ENCODE assay signal across 8 cellular contexts in genomic region chr3:14925729-14926591, GRCh38. TPM values are rescaled to one million over a fixed set of nuclear protein-coding genes. Genes with fewer than 3 reads are reported as not detected.
A peak's percentile ranks its signal among the peaks of the same experiment; 100 is the strongest.
DNase-seq lines count a peak whose midpoint lies in the region; ATAC-seq and TF ChIP-seq lines count a peak whose summit lies in the region.

No MANE protein-coding gene starts in this region.

- intact Hi-C loops in breast epithelium (cut with DNase I; ENCODE audit: low total_unique reads) = no loop called here

- no peak for TF ChIP-seq EP300 in upper lobe of left lung (IDR thresholded peaks at IDR 0.05)

- WGBS in upper lobe of left lung, 2 donors = 70 to 76% methylated on average over 8 to 9 of the region's 9 CpGs

- DNase-seq in DMS 273 (lab: John Stamatoyannopoulos, UW; ENCODE audit: unreplicated experiment) (peak; percentile 81), HCEC 1CT (peak; percentile 57), NCI-H82 (lab: John Stamatoyannopoulos, UW) (peak; percentile 81), breast epithelium (ENCODE audit: low spot score in 2 of 2) (no peak), kidney tubule cell (ENCODE audit: low spot score) (peak; percentile 65), upper lobe of left lung (no peak)

- no peaks in the 10 kb centered on the region for H3K27me3 ChIP-seq in breast epithelium
- no peaks in the 10 kb centered on the region for H3K27me3 ChIP-seq in upper lobe of left lung

- ATAC-seq in upper lobe of left lung (ENCODE audit: low FRiP score in 2 of 2) (peak; percentile 44 to 52), HG02623 (IDR thresholded peaks at IDR 0.05; ENCODE audit: unreplicated experiment) (no peak), GM19023 (IDR thresholded peaks at IDR 0.05; ENCODE audit: unreplicated experiment) (no peak)

- H3K9me3 ChIP-seq in breast epithelium (no peaks in the 10 kb centered on the region), upper lobe of left lung (no peaks in the 10 kb centered on the region)

- TF ChIP-seq POLR2A in breast epithelium (IDR thresholded peaks at IDR 0.05) (no peak), upper lobe of left lung (IDR thresholded peaks at IDR 0.05) (no peak)

- H3K4me1 ChIP-seq in breast epithelium = peaks cover 0 to 6% of the 10 kb centered on the region in 2 donors
- peaks cover 3 to 7% (median 5%) of the 10 kb centered on the region in 4 donors for H3K4me1 ChIP-seq in upper lobe of left lung

- H3K36me3 ChIP-seq in breast epithelium (no peaks in the 10 kb centered on the region), upper lobe of left lung (peaks cover 0 to 54% (median 10%) of the 10 kb centered on the region in 4 donors)

- TF ChIP-seq CTCF in breast epithelium (IDR thresholded peaks at IDR 0.05) (peak; percentile 4 to 60 (median 53)), upper lobe of left lung (IDR thresholded peaks at IDR 0.05) (peak; percentile 24 to 66 (median 58))

- H3K4me3 ChIP-seq in breast epithelium = no peak overlapping the region
- H3K4me3 ChIP-seq in upper lobe of left lung = no peak overlapping the region

- H3K27ac ChIP-seq in breast epithelium = no peak overlapping the region
- no peak overlapping the region for H3K27ac ChIP-seq in upper lobe of left lung

RNA-seq across cellular contexts. Expression of gene NR2C2, which starts 21.4 kb away (rescaled TPM):
- total RNA-seq in breast epithelium (10 to 100 TPM; 41.9 to 71.0 (median 52.8) TPM), upper lobe of left lung (10 to 100 TPM; 24.9 to 54.0 (median 46.6) TPM)

Comparison
In these comparisons a context has a peak if more than half of its experiments do, and no peak if none do; other contexts are left out.
1. DNase-seq: peak in DMS 273 (single experiment), HCEC 1CT (single experiment), NCI-H82 (single experiment) and kidney tubule cell (single experiment); none in breast epithelium (0 of 2) and upper lobe of left lung (0 of 2).
2. ATAC-seq: peak in upper lobe of left lung (2 of 2); none in HG02623 (single experiment) and GM19023 (single experiment).